In the genomic region with DNA sequence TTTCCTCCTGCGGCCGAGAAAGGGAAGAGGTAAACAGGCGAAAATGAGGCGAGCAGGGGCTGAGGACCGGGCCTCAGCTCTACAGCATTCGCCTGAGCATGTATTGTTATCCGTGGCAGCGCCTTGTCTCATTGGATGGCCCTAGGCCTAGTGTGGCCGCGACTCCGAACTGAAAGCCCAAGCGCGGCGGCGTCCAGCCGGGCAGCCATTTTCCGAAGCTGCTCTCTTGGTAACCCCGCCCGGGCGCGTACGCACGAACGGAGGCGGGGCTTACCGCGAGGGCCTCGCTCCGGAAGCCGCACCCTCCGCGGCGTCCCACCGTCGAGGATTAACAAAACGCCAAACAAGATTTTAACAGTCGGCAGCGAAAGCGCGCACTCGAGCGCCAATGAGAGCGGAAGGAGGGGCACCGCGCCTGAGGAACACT, we compare ENCODE assay signal across 1 cellular context.
TF ChIP-seq lines count a peak whose summit lies in the region.

No MANE protein-coding gene starts in this region.

TF ChIP-seq in HEK293, 187 proteins besides CTCF, POLR2A, EP300 and RAD21 (continued from another document and continues in another):
- TF ChIP-seq, protein P1, sequence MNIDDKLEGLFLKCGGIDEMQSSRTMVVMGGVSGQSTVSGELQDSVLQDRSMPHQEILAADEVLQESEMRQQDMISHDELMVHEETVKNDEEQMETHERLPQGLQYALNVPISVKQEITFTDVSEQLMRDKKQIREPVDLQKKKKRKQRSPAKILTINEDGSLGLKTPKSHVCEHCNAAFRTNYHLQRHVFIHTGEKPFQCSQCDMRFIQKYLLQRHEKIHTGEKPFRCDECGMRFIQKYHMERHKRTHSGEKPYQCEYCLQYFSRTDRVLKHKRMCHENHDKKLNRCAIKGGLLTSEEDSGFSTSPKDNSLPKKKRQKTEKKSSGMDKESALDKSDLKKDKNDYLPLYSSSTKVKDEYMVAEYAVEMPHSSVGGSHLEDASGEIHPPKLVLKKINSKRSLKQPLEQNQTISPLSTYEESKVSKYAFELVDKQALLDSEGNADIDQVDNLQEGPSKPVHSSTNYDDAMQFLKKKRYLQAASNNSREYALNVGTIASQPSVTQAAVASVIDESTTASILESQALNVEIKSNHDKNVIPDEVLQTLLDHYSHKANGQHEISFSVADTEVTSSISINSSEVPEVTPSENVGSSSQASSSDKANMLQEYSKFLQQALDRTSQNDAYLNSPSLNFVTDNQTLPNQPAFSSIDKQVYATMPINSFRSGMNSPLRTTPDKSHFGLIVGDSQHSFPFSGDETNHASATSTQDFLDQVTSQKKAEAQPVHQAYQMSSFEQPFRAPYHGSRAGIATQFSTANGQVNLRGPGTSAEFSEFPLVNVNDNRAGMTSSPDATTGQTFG (tag by site-specific recombination; IDR thresholded peaks at IDR 0.05; ENCODE audit: borderline replicate concordance): no peak
- no peak for TF ChIP-seq ZNF362 (tag by site-specific recombination; IDR thresholded peaks at IDR 0.05)
- no peak; the same call in 1 of the 2 replicates for TF ChIP-seq KLF7 (tag by site-specific recombination; IDR thresholded peaks at IDR 0.05; ENCODE audit: borderline replicate concordance)
- no peak for TF ChIP-seq ZNF214 (tag by site-specific recombination; IDR thresholded peaks at IDR 0.05; ENCODE audit: borderline replicate concordance)
- no peak for TF ChIP-seq SALL2 (tag by site-specific recombination; IDR thresholded peaks at IDR 0.05; ENCODE audit: borderline replicate concordance)
- TF ChIP-seq ZBTB44 (tag by site-specific recombination; IDR thresholded peaks at IDR 0.05): no peak
- TF ChIP-seq ZNF521 (tag by site-specific recombination; IDR thresholded peaks at IDR 0.05): no peak
- TF ChIP-seq ZNF433 (tag by site-specific recombination; IDR thresholded peaks at IDR 0.05; ENCODE audit: low read depth): no peak
- no peak for TF ChIP-seq ZNF10 (tag by site-specific recombination; IDR thresholded peaks at IDR 0.05)
- TF ChIP-seq REPIN1 (tag by site-specific recombination; IDR thresholded peaks at IDR 0.05; ENCODE audit: low read depth): no peak
- no peak for TF ChIP-seq ZNF701 (tag by site-specific recombination; IDR thresholded peaks at IDR 0.05)
- TF ChIP-seq SCRT1 (tag by site-specific recombination; IDR thresholded peaks at IDR 0.05; ENCODE audit: borderline replicate concordance): no peak
- TF ChIP-seq SP3 (tag by site-specific recombination; IDR thresholded peaks at IDR 0.05): no peak; the same call in 1 of the 2 replicates
- TF ChIP-seq KLF9 (tag by site-specific recombination; IDR thresholded peaks at IDR 0.05; ENCODE audit: low read depth): peak; percentile 17; the same call in 1 of the 2 replicates
- no peak for TF ChIP-seq ZNF426 (tag by site-specific recombination; IDR thresholded peaks at IDR 0.05)
- no peak for TF ChIP-seq ZNF488 (tag by site-specific recombination; IDR thresholded peaks at IDR 0.05)
- no peak for TF ChIP-seq GLI4 (tag by site-specific recombination; IDR thresholded peaks at IDR 0.05)
- no peak for TF ChIP-seq ZNF785 (tag by site-specific recombination; IDR thresholded peaks at IDR 0.05)
- TF ChIP-seq ZNF23 (tag by site-specific recombination; IDR thresholded peaks at IDR 0.05; ENCODE audit: borderline replicate concordance): no peak
- no peak for TF ChIP-seq ZSCAN16 (tag by site-specific recombination; IDR thresholded peaks at IDR 0.05)
- no peak for TF ChIP-seq ZNF184 (tag by site-specific recombination; IDR thresholded peaks at IDR 0.05)
- no peak for TF ChIP-seq ZNF837 (tag by site-specific recombination; IDR thresholded peaks at IDR 0.05)
- no peak; the same call in 1 of the 2 replicates for TF ChIP-seq ZNF561 (tag by site-specific recombination; IDR thresholded peaks at IDR 0.05; ENCODE audit: borderline replicate concordance)
- TF ChIP-seq ZNF791 (tag by site-specific recombination; IDR thresholded peaks at IDR 0.05): no peak
- no peak for TF ChIP-seq ZBTB49 (tag by site-specific recombination; IDR thresholded peaks at IDR 0.05; ENCODE audit: low read depth)
- no peak for TF ChIP-seq ZNF398 (tag by site-specific recombination; IDR thresholded peaks at IDR 0.05)
- TF ChIP-seq ZNF221 (tag by site-specific recombination; IDR thresholded peaks at IDR 0.05; ENCODE audit: borderline replicate concordance): no peak
- TF ChIP-seq ZNF560 (tag by site-specific recombination; IDR thresholded peaks at IDR 0.05; ENCODE audit: borderline replicate concordance): no peak
- TF ChIP-seq ZNF664 (tag by site-specific recombination; IDR thresholded peaks at IDR 0.05): no peak; the same call in 1 of the 2 replicates
- no peak for TF ChIP-seq ZBTB48 (tag by site-specific recombination; IDR thresholded peaks at IDR 0.05)
- no peak for TF ChIP-seq ZNF112 (tag by site-specific recombination; IDR thresholded peaks at IDR 0.05)
- TF ChIP-seq ZNF624 (tag by site-specific recombination; IDR thresholded peaks at IDR 0.05): no peak
- no peak for TF ChIP-seq ZNF514 (tag by site-specific recombination; IDR thresholded peaks at IDR 0.05)
- 0 out of 2 replicates have a peak, but pooled peaks have one; percentile 26 for TF ChIP-seq IKZF3 (tag by site-specific recombination; IDR thresholded peaks at IDR 0.05)
- TF ChIP-seq ZNF146 (tag by site-specific recombination; IDR thresholded peaks at IDR 0.05): no peak
- TF ChIP-seq HOXD13 (CRISPR knock-in tag; IDR thresholded peaks at IDR 0.05; ENCODE audit: borderline replicate concordance): no peak
- TF ChIP-seq ZNF121 (tag by site-specific recombination; IDR thresholded peaks at IDR 0.05): no peak
- no peak for TF ChIP-seq PATZ1 (tag by site-specific recombination; IDR thresholded peaks at IDR 0.05)
- no peak for TF ChIP-seq ZNF140 (tag by site-specific recombination; IDR thresholded peaks at IDR 0.05)
- TF ChIP-seq ZNF292 (tag by site-specific recombination; IDR thresholded peaks at IDR 0.05; ENCODE audit: borderline replicate concordance, low read depth): no peak
- TF ChIP-seq ZNF155 (tag by site-specific recombination; IDR thresholded peaks at IDR 0.05): no peak
- TF ChIP-seq ZNF555 (tag by site-specific recombination; conservative IDR thresholded peaks at IDR 0.05): no peak
- no peak for TF ChIP-seq MEIS1 (CRISPR knock-in tag; IDR thresholded peaks at IDR 0.05; ENCODE audit: borderline replicate concordance)
- TF ChIP-seq PRDM4 (tag by site-specific recombination; IDR thresholded peaks at IDR 0.05): no peak; the same call in 1 of the 2 replicates
- no peak for TF ChIP-seq MYNN (tag by site-specific recombination; IDR thresholded peaks at IDR 0.05; ENCODE audit: borderline replicate concordance)
- no peak for TF ChIP-seq ZBTB21 (tag by site-specific recombination; IDR thresholded peaks at IDR 0.05)
- TF ChIP-seq ZNF830 (tag by site-specific recombination; IDR thresholded peaks at IDR 0.05; ENCODE audit: low read depth): no peak
- TF ChIP-seq ZNF202 (tag by site-specific recombination; IDR thresholded peaks at IDR 0.05; ENCODE audit: borderline replicate concordance): no peak
- TF ChIP-seq AEBP2 (tag by site-specific recombination; IDR thresholded peaks at IDR 0.05; ENCODE audit: borderline replicate concordance): no peak
- no peak for TF ChIP-seq ZFP41 (tag by site-specific recombination; IDR thresholded peaks at IDR 0.05; ENCODE audit: borderline replicate concordance)
